Comparison of ENCODE assay signal across 22 cellular contexts in the genomic region with DNA sequence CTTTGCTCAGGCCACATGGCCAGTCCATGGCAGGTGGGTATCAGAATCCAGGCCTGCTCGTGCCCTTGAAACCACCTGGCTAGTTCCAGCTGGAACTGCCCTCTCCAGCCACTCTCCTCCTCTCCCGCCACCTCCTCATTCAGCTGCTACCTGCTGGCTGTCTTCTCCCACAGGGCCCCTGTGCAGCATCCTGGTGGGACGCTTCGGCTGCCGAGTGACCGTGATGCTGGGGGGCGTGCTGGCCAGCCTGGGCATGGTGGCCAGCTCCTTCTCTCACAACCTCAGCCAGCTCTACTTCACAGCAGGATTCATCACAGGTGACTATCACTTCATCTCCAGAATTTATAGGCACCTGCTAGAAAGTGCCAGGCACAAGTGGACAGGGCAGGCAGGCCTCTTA. TPM values are rescaled to one million over a fixed set of nuclear protein-coding genes. Genes with fewer than 3 reads are reported as not detected.
A peak's percentile ranks its signal among the peaks of the same experiment; 100 is the strongest.
DNase-seq lines count a peak whose midpoint lies in the region; TF ChIP-seq lines count a peak whose summit lies in the region.
"Had no signal": no experiment of that assay in that cellular context is flagged by ENCODE, and none has a peak within 500 bp of the region (broad histone marks: within the 10 kb centered on the region; RNA-seq: fewer than 3 reads in every experiment).

No MANE protein-coding gene starts in this region.

- no peak overlapping the region for H3K4me3 ChIP-seq in H7 (ENCODE audit: insufficient read depth, low read depth, low read length)
- H3K4me3 ChIP-seq: GM23338, HAP-1, Peyer's patch, SJCRH30 had no signal

- no peaks in the 10 kb centered on the region for H3K27me3 ChIP-seq in H7 (ENCODE audit: control insufficient read depth, insufficient read depth, low read length)
- H3K27me3 ChIP-seq: Peyer's patch, SJCRH30 had no signal

- POLR2A ChIA-PET in RWPE1 (lab: Yijun Ruan, JAX; ENCODE audit: low non-redundant PET): no interaction called here

- H3K4me1 Mint-ChIP-seq in mesothelial cell of epicardium (peaks cover 30% of the 10 kb centered on the region), type B pancreatic cell (ENCODE audit: unreplicated experiment) (peaks cover 7% of the 10 kb centered on the region)

- H3K27me3 Mint-ChIP-seq in mesothelial cell of epicardium (ENCODE audit: low read depth) (no peaks in the 10 kb centered on the region), type B pancreatic cell (no peaks in the 10 kb centered on the region)
- H3K27me3 Mint-ChIP-seq: B cell, IgD-negative memory B cell had no signal

- H3K9me3 Mint-ChIP-seq in mesothelial cell of epicardium: no peaks in the 10 kb centered on the region
- H3K9me3 Mint-ChIP-seq in type B pancreatic cell: no peaks in the 10 kb centered on the region
- H3K9me3 Mint-ChIP-seq: CD8-positive, alpha-beta T cell; GM23338; IgD-negative memory B cell had no signal

- no peak overlapping the region for H3K4me3 Mint-ChIP-seq in mesothelial cell of epicardium
- no peak overlapping the region for H3K4me3 Mint-ChIP-seq in type B pancreatic cell
- H3K4me3 Mint-ChIP-seq: B cell; CD8-positive, alpha-beta T cell; GM23338; IgD-negative memory B cell had no signal

- DNase-seq in H7 (peak; percentile 24), RWPE1 (ENCODE audit: low spot score) (no peak), mesothelial cell of epicardium (ENCODE audit: low spot score in 2 of 2, unreplicated experiment in 2 of 2) (no peak), type B pancreatic cell (ENCODE audit: extremely low spot score, unreplicated experiment) (no peak), NCI-H1105 (lab: John Stamatoyannopoulos, UW) (no peak), medulla oblongata (ENCODE audit: extremely low spot score) (no peak), 8988T (no peak)
- DNase-seq: CD8-positive, alpha-beta T cell; NCI-H1048; NCI-H1417 treated with DMSO at 0.1 percent for 48 hours; NCI-H1694 treated with DMSO at 0.1 percent for 48 hours; NCI-H2081; NCI-H2227 treated with DMSO at 0.1 percent for 48 hours; NCI-H526 treated with DMSO at 0.1 percent for 48 hours; OCI-M1; Peyer's patch; SJCRH30 had no signal

- no peak for TF ChIP-seq CTCF in RWPE1 (conservative IDR thresholded peaks at IDR 0.05; ENCODE audit: low read depth)
- no peak for TF ChIP-seq CTCF in mesothelial cell of epicardium (IDR thresholded peaks at IDR 0.05; ENCODE audit: unreplicated experiment)
- no peak for TF ChIP-seq CTCF in type B pancreatic cell (conservative IDR thresholded peaks at IDR 0.05)

- H3K27ac ChIP-seq in RWPE1: peak overlapping the region; percentile 98
- H3K27ac ChIP-seq: C4-2B, Peyer's patch, SJCRH30 had no signal

- peak overlapping the region; percentile 64 for H3K27ac Mint-ChIP-seq in mesothelial cell of epicardium
- H3K27ac Mint-ChIP-seq in type B pancreatic cell: peak overlapping the region; percentile 92
- H3K27ac Mint-ChIP-seq: B cell; CD8-positive, alpha-beta T cell; GM23338; IgD-negative memory B cell had no signal

- H3K36me3 Mint-ChIP-seq in mesothelial cell of epicardium: peaks cover 22% of the 10 kb centered on the region
- H3K36me3 Mint-ChIP-seq in type B pancreatic cell: peaks cover 14% of the 10 kb centered on the region

- CTCF ChIA-PET in RWPE1 (lab: Yijun Ruan, JAX): no interaction called here

- peaks cover 12% of the 10 kb centered on the region for H3K36me3 ChIP-seq in H7 (replicated peaks; ENCODE audit: control insufficient read depth, insufficient read depth, low read length)
- H3K36me3 ChIP-seq: SJCRH30 had no signal

RNA-seq across cellular contexts. Expression of a gene that starts 10.1 kb away (rescaled TPM):
- 28.2 and 38.8 TPM in 2 replicates for total RNA-seq in H7 (2014; rRNA removed; shearing (Covaris generic))
- total RNA-seq in mesothelial cell of epicardium (46.4 to 49.5 TPM (median 46.9 TPM) in 3 replicates), type B pancreatic cell (ENCODE audit: low replicate concordance) (16.4 and 42.0 TPM in 2 replicates)

RNA-seq across cellular contexts. Expression of a gene that starts 11.9 kb away (rescaled TPM):
- total RNA-seq in H7 (2014; rRNA removed; shearing (Covaris generic)): 6.2 and 9.5 TPM in 2 replicates
- total RNA-seq in mesothelial cell of epicardium (11.3 to 12.0 TPM (median 11.4 TPM) in 3 replicates), type B pancreatic cell (ENCODE audit: low replicate concordance) (14.0 and 19.7 TPM in 2 replicates)

RNA-seq across cellular contexts. Expression of a gene that starts 33.7 kb away (rescaled TPM):
- total RNA-seq in H7 (2014; rRNA removed; shearing (Covaris generic)): 106 and 118 TPM in 2 replicates
- total RNA-seq in mesothelial cell of epicardium (44.3 to 51.0 TPM (median 46.8 TPM) in 3 replicates), type B pancreatic cell (ENCODE audit: low replicate concordance) (33.6 and 40.7 TPM in 2 replicates)

RNA-seq across cellular contexts. Expression of a gene that starts 50.8 kb away (rescaled TPM):
- 34.9 and 41.0 TPM in 2 replicates for total RNA-seq in H7 (2014; rRNA removed; shearing (Covaris generic))
- 24.1 to 26.4 TPM (median 26.1 TPM) in 3 replicates for total RNA-seq in mesothelial cell of epicardium
- 22.3 and 26.1 TPM in 2 replicates for total RNA-seq in type B pancreatic cell (ENCODE audit: low replicate concordance)

RNA-seq across cellular contexts. Expression of a gene that starts 51.1 kb away (rescaled TPM):
- 399 and 432 TPM in 2 replicates for total RNA-seq in H7 (2014; rRNA removed; shearing (Covaris generic))
- total RNA-seq in mesothelial cell of epicardium (153 to 161 TPM (median 153 TPM) in 3 replicates), type B pancreatic cell (ENCODE audit: low replicate concordance) (239 and 287 TPM in 2 replicates)
